1 cellular context compared by ENCODE assay signal in genomic region chr10:31876616-31877352, GRCh38.
TF ChIP-seq lines count a peak whose summit lies in the region.

No MANE protein-coding gene starts in this region.

TF ChIP-seq in HCT116, 20 proteins besides CTCF, POLR2A, EP300 and RAD21 (continued from another document):
- no peak for TF ChIP-seq REST (IDR thresholded peaks at IDR 0.05; ENCODE audit: low read depth)
- TF ChIP-seq ELF1 (IDR thresholded peaks at IDR 0.05; ENCODE audit: borderline replicate concordance, low read depth): no peak
- no peak for TF ChIP-seq FOSL1 (IDR thresholded peaks at IDR 0.05; ENCODE audit: low read depth)
- no peak for TF ChIP-seq YY1 (IDR thresholded peaks at IDR 0.05; ENCODE audit: extremely low read depth, insufficient replicate concordance, low read depth, low read length)
TF ChIP-seq in HCT116: peak in this region for 2.
